Comparison of ENCODE assay signal across 1 cellular context in the genomic region with DNA sequence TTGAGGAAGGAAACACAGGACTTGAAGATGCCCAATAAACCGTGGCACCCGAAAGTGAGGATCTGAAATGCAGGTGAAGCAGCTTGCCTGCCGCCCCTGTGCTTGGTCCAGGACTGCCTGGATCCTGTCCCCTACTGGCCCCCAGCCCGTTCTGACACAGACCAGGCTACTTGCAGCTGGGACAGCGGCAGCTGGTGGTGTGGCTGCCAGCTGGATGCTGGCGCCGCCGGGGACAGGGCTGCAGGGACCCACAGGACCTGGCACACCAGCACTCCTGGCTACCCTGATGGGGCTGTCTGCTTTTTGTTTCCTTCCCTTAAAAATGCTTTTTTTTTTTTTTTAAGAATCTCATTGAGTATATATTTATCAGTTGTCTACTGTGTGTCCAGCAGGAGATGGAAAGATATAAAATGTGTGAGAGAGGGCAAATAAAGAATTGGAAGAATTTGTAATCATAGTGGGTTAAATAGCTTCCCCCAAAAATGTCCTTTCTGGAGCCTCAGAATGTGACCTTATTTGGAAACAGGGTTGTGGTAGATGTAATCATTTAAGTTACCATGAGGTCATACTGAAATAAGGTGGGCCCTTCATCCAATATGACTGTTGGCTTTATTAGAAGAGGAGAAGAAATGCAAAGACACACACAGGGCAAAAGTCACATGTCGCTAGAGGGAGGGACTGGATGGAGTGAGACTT.
TF ChIP-seq lines count a peak whose summit lies in the region.

No MANE protein-coding gene starts in this region.

TF ChIP-seq in SK-N-SH, 30 proteins besides CTCF, POLR2A, EP300 and RAD21 (continued from another document):
- TF ChIP-seq, protein P1, sequence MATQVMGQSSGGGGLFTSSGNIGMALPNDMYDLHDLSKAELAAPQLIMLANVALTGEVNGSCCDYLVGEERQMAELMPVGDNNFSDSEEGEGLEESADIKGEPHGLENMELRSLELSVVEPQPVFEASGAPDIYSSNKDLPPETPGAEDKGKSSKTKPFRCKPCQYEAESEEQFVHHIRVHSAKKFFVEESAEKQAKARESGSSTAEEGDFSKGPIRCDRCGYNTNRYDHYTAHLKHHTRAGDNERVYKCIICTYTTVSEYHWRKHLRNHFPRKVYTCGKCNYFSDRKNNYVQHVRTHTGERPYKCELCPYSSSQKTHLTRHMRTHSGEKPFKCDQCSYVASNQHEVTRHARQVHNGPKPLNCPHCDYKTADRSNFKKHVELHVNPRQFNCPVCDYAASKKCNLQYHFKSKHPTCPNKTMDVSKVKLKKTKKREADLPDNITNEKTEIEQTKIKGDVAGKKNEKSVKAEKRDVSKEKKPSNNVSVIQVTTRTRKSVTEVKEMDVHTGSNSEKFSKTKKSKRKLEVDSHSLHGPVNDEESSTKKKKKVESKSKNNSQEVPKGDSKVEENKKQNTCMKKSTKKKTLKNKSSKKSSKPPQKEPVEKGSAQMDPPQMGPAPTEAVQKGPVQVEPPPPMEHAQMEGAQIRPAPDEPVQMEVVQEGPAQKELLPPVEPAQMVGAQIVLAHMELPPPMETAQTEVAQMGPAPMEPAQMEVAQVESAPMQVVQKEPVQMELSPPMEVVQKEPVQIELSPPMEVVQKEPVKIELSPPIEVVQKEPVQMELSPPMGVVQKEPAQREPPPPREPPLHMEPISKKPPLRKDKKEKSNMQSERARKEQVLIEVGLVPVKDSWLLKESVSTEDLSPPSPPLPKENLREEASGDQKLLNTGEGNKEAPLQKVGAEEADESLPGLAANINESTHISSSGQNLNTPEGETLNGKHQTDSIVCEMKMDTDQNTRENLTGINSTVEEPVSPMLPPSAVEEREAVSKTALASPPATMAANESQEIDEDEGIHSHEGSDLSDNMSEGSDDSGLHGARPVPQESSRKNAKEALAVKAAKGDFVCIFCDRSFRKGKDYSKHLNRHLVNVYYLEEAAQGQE (IDR thresholded peaks at IDR 0.05; ENCODE audit: low read depth, low read length), result no peak
- no peak for TF ChIP-seq SIN3A (IDR thresholded peaks at IDR 0.05; ENCODE audit: borderline replicate concordance, low read depth, low read length)
- no peak for TF ChIP-seq TEAD4 (IDR thresholded peaks at IDR 0.05; ENCODE audit: borderline replicate concordance, insufficient read depth)
- TF ChIP-seq, protein P2, sequence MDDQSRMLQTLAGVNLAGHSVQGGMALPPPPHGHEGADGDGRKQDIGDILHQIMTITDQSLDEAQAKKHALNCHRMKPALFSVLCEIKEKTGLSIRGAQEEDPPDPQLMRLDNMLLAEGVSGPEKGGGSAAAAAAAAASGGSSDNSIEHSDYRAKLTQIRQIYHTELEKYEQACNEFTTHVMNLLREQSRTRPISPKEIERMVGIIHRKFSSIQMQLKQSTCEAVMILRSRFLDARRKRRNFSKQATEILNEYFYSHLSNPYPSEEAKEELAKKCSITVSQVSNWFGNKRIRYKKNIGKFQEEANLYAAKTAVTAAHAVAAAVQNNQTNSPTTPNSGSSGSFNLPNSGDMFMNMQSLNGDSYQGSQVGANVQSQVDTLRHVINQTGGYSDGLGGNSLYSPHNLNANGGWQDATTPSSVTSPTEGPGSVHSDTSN (IDR thresholded peaks at IDR 0.05), result no peak
- TF ChIP-seq EZH2phosphoT487 (IDR thresholded peaks at IDR 0.05; ENCODE audit: borderline replicate concordance, low read depth), result no peak
- TF ChIP-seq USF2 (IDR thresholded peaks at IDR 0.05; ENCODE audit: borderline replicate concordance, low read depth, low read length), result no peak
- no peak for TF ChIP-seq FOSL2 (IDR thresholded peaks at IDR 0.05; ENCODE audit: borderline replicate concordance, low read depth)
- no peak for TF ChIP-seq RXRA (IDR thresholded peaks at IDR 0.05; ENCODE audit: borderline replicate concordance, low read depth)
